In the genomic region with DNA sequence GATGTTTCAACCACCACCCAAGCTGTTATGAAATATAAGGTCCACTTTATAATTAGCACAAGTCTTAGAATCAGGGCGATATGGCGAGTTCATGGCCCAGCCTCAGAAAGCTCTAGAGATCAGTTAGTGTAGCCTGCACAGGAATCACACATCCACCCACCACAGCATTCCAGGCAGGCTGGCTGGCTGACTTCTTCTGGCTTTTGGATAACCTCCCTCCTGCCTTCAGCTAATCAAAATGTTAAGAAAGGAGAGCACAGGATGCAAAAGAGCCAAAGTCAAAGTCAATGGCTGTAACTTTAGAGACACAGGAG, we compare ENCODE assay signal across 11 cellular contexts. TPM values are rescaled to one million over a fixed set of nuclear protein-coding genes. Genes with fewer than 3 reads are reported as not detected.
DNase-seq lines count a peak whose midpoint lies in the region; ATAC-seq and TF ChIP-seq lines count a peak whose summit lies in the region.
"Had no signal": no experiment of that assay in that cellular context is flagged by ENCODE, and none has a peak within 500 bp of the region (broad histone marks: within the 10 kb centered on the region; RNA-seq: fewer than 3 reads in every experiment).

No MANE protein-coding gene starts in this region.

- H3K27me3 Mint-ChIP-seq in activated CD8-positive, alpha-beta T cell treated with anti-CD3 and anti-CD28 coated beads for 36 hours = no peaks in the 10 kb centered on the region
- no peaks in the 10 kb centered on the region for H3K27me3 Mint-ChIP-seq in osteocyte (ENCODE audit: unreplicated experiment)

- POLR2A ChIA-PET in activated CD8-positive, alpha-beta T cell treated with anti-CD3 and anti-CD28 coated beads for 36 hours (lab: Charles Lee) = interaction anchor here (0.9 to 1.1 kb wide), 2 partner anchors 17 to 22 kb away, joined by 3 read pairs; no protein-coding TSS in a partner anchor

- ATAC-seq in activated CD8-positive, alpha-beta T cell treated with anti-CD3 and anti-CD28 coated beads for 36 hours = no peak

- DNase-seq in AG08395 (ENCODE audit: low spot score) (peak; percentile 61), Peyer's patch (peak in 1 of 3 donors; percentile 44), foreskin fibroblast (peak; percentile 64 to 80), ovary (no peak), retina (no peak), C1 segment of cervical spinal cord (lab: John Stamatoyannopoulos, UW) (no peak), osteocyte (ENCODE audit: extremely low spot score, unreplicated experiment) (no peak)
- no peak for DNase-seq in activated CD8-positive, alpha-beta T cell treated with anti-CD3 and anti-CD28 coated beads for 36 hours
- DNase-seq: islet precursor cell had no signal

- no peaks in the 10 kb centered on the region for H3K9me3 Mint-ChIP-seq in activated CD8-positive, alpha-beta T cell treated with anti-CD3 and anti-CD28 coated beads for 36 hours
- no peaks in the 10 kb centered on the region for H3K9me3 Mint-ChIP-seq in osteocyte (ENCODE audit: unreplicated experiment)

- WGBS in ovary, 3 donors = 15 to 19% (median 16%) methylated on average over 2 of the region's 2 CpGs

- H3K9me3 ChIP-seq in Peyer's patch (no peaks in the 10 kb centered on the region), ovary (no peaks in the 10 kb centered on the region)

- TF ChIP-seq CTCF in Peyer's patch (IDR thresholded peaks at IDR 0.05) = no peak
- no peak for TF ChIP-seq CTCF in foreskin fibroblast (IDR thresholded peaks at IDR 0.05; ENCODE audit: low read depth, low read length)
- no peak for TF ChIP-seq CTCF in ovary (IDR thresholded peaks at IDR 0.05)
- no peak for TF ChIP-seq CTCF in activated CD8-positive, alpha-beta T cell treated with anti-CD3 and anti-CD28 coated beads for 36 hours (IDR thresholded peaks at IDR 0.05)
- TF ChIP-seq CTCF in osteocyte (IDR thresholded peaks at IDR 0.05) = no peak

- H3K4me1 ChIP-seq in Peyer's patch (peaks cover 0 to 16% (median 3%) of the 10 kb centered on the region in 4 donors), ovary (ENCODE audit: insufficient read depth) (peaks cover 30% of the 10 kb centered on the region)

- intact Hi-C loops in ovary (cut with DNase I) = no loop called here
- intact Hi-C loops in activated CD8-positive, alpha-beta T cell treated with anti-CD3 and anti-CD28 coated beads for 36 hours (cut with micrococcal nuclease) = no loop called here

- peak overlapping the region; percentile 1 to 33 (median 14) for H3K27ac ChIP-seq in Peyer's patch
- H3K27ac ChIP-seq in ovary = peak overlapping the region; percentile 28 to 79
- H3K27ac ChIP-seq: C4-2B had no signal

- peaks cover 55% of the 10 kb centered on the region for H3K4me1 Mint-ChIP-seq in activated CD8-positive, alpha-beta T cell treated with anti-CD3 and anti-CD28 coated beads for 36 hours (ENCODE audit: low read depth)
- H3K4me1 Mint-ChIP-seq in osteocyte (ENCODE audit: unreplicated experiment) = peaks cover 6% of the 10 kb centered on the region

- no peak overlapping the region for H3K27ac Mint-ChIP-seq in activated CD8-positive, alpha-beta T cell treated with anti-CD3 and anti-CD28 coated beads for 36 hours
- H3K27ac Mint-ChIP-seq in osteocyte (ENCODE audit: unreplicated experiment) = no peak overlapping the region

- H3K4me3 ChIP-seq in Peyer's patch = no peak overlapping the region
- H3K4me3 ChIP-seq in foreskin fibroblast (ENCODE audit: low read depth in 1 of 2, low read length in 2 of 2) = no peak overlapping the region
- H3K4me3 ChIP-seq in ovary = no peak overlapping the region
- H3K4me3 ChIP-seq: skin epidermis had no signal

- TF ChIP-seq POLR2A in Peyer's patch (IDR thresholded peaks at IDR 0.05) (no peak), ovary (IDR thresholded peaks at IDR 0.05) (no peak)

- TF ChIP-seq EP300 in ovary (IDR thresholded peaks at IDR 0.05) = no peak

- no peaks in the 10 kb centered on the region for H3K27me3 ChIP-seq in Peyer's patch
- no peaks in the 10 kb centered on the region for H3K27me3 ChIP-seq in ovary

- no peak overlapping the region for H3K4me3 Mint-ChIP-seq in activated CD8-positive, alpha-beta T cell treated with anti-CD3 and anti-CD28 coated beads for 36 hours
- no peak overlapping the region for H3K4me3 Mint-ChIP-seq in osteocyte (ENCODE audit: unreplicated experiment)

- H3K36me3 ChIP-seq in Peyer's patch = no peaks in the 10 kb centered on the region
- H3K36me3 ChIP-seq in ovary = no peaks in the 10 kb centered on the region

- H3K36me3 Mint-ChIP-seq in activated CD8-positive, alpha-beta T cell treated with anti-CD3 and anti-CD28 coated beads for 36 hours (ENCODE audit: low read depth) = no peaks in the 10 kb centered on the region
- H3K36me3 Mint-ChIP-seq in osteocyte (ENCODE audit: unreplicated experiment) = no peaks in the 10 kb centered on the region

- CTCF ChIA-PET in activated CD8-positive, alpha-beta T cell treated with anti-CD3 and anti-CD28 coated beads for 36 hours (lab: Charles Lee) = interaction anchor here (0.8 to 4.7 kb wide), 7 partner anchors 12 to 61 kb away, joined by 3 to 28 read pairs (median 4); partner anchors contain the start of gene SH3BP5

RNA-seq across cellular contexts. Expression of gene SH3BP5, which starts 15.3 kb away (rescaled TPM):
- total RNA-seq in Peyer's patch (10 to 100 TPM; 12.8 to 64.4 (median 16.0) TPM), ovary (100 to 1,000 TPM in 5 of 7 donors, 10 to 100 TPM in 2; 80.4 to 205 (median 142) TPM), osteocyte (4.5 and 5.9 TPM in 2 replicates)
- polyA plus RNA-seq in ovary = 100 to 1,000 TPM; 131 to 157 TPM
- 1 to 10 TPM; 2.0 to 2.4 TPM for total RNA-seq in activated CD8-positive, alpha-beta T cell treated with anti-CD3 and anti-CD28 coated beads for 36 hours

Comparison
In these comparisons a context has a peak if more than half of its experiments do, and no peak if none do; other contexts are left out.
1. DNase-seq: peak in AG08395 (single experiment) and foreskin fibroblast (2 of 2); none in ovary (0 of 5), activated CD8-positive, alpha-beta T cell treated with anti-CD3 and anti-CD28 coated beads for 36 hours (single experiment), retina (single experiment), C1 segment of cervical spinal cord (0 of 14) and osteocyte (single experiment).